ENCODE assay signal across 19 cellular contexts in the genomic region with DNA sequence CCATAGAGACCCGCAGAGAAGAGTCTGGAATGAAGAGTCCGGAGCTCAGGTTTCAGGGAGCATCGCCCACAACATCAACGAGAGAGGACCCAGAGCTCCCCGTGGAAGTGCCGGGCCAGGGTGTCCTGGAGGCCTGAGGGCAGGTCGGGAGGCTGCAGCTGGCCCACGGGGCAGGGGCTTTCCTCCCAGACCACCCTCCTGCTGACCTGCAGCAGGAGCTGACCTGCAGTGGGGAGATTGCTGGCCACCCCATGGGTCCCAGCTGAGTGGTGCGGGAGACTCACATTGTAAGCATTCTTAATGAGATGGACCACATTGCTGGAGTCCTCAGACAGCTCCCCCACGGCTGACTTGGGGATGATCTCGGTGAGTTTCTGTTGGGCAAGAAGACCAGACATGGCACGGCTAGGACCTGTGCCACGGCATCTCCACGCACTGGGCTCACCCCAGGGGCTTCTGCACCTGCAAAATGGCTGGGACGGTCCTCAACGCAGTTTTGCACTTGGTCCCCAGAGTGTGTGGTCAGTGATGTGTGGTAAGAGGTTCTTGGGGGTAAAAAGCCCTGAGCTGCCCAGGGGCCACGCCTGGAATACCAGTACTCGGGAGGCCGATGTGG. TPM values are rescaled to one million over a fixed set of nuclear protein-coding genes. Genes with fewer than 3 reads are reported as not detected.
DNase-seq lines count a peak whose midpoint lies in the region; ATAC-seq, FAIRE-seq and TF ChIP-seq lines count a peak whose summit lies in the region.
"Had no signal": no experiment of that assay in that cellular context is flagged by ENCODE, and none has a peak within 500 bp of the region (broad histone marks: within the 10 kb centered on the region; RNA-seq: fewer than 3 reads in every experiment).

No MANE protein-coding gene starts in this region.

- no peak for TF ChIP-seq RAD21 in HepG2 (CRISPR knock-in tag; IDR thresholded peaks at IDR 0.05)

- peaks cover 7% of the 10 kb centered on the region for H3K4me1 Mint-ChIP-seq in activated T-helper 17 cell treated with anti-CD3 and anti-CD28 coated beads, Interleukin-2, amount 50 U/mL, for 72 hours

- H2AFZ ChIP-seq in HepG2 (ENCODE audit: low read length): no peak overlapping the region
- H2AFZ ChIP-seq: GM23248 had no signal

- peaks cover 50% of the 10 kb centered on the region for H3K27me3 ChIP-seq in left ventricle myocardium inferior (ENCODE audit: low read depth)
- H3K27me3 ChIP-seq in right atrium auricular region: no peaks in the 10 kb centered on the region
- H3K27me3 ChIP-seq in HepG2 (ENCODE audit: control insufficient read depth in 1 of 2, insufficient read depth in 2 of 2, low read length in 2 of 2): peaks cover 3 to 7% of the 10 kb centered on the region in 2 experiments; a peak in 2 of 5 replicates

- no peak for TF ChIP-seq POLR2A in HepG2 (IDR thresholded peaks at IDR 0.05; ENCODE audit: insufficient read depth in 1 of 2, low read depth in 2 of 2, low read length in 2 of 2)

- H3K27me3 Mint-ChIP-seq in activated T-helper 17 cell treated with anti-CD3 and anti-CD28 coated beads, Interleukin-2, amount 50 U/mL, for 72 hours: no peaks in the 10 kb centered on the region

- H3K4me3 Mint-ChIP-seq in activated T-helper 17 cell treated with anti-CD3 and anti-CD28 coated beads, Interleukin-2, amount 50 U/mL, for 72 hours: no peak overlapping the region

- in situ Hi-C loops in HepG2 (cut with HindIII; ENCODE audit: extremely low pct_ligation_motif_present, low pct_unique_long_range_greater_than_20kb) (no loop called here), ACHN (cut with HindIII; ENCODE audit: low pct_ligation_motif_present, low pct_unique_long_range_greater_than_20kb, low sequenced_read_pairs) (no loop called here)

- no peak for ATAC-seq in activated T-helper 17 cell treated with anti-CD3 and anti-CD28 coated beads, Interleukin-2, amount 50 U/mL, for 72 hours (replicated peaks)
- ATAC-seq in HepG2 (no peak), HG02884 (IDR thresholded peaks at IDR 0.05; ENCODE audit: unreplicated experiment) (no peak), GM18870 (IDR thresholded peaks at IDR 0.05; ENCODE audit: unreplicated experiment) (no peak)
- ATAC-seq: GM12878, K562 had no signal

- H3K9me3 ChIP-seq in left ventricle myocardium inferior (replicated peaks) (no peaks in the 10 kb centered on the region), right atrium auricular region (no peaks in the 10 kb centered on the region), HepG2 (ENCODE audit: low read length) (no peaks in the 10 kb centered on the region)
- H3K9me3 ChIP-seq: BE2C had no signal

- no peak overlapping the region for H3K27ac ChIP-seq in left ventricle myocardium inferior (replicated peaks)
- no peak overlapping the region for H3K27ac ChIP-seq in right atrium auricular region
- H3K27ac ChIP-seq in HepG2 (ENCODE audit: extremely low read length, insufficient read depth, low read length): no peak overlapping the region
- H3K27ac ChIP-seq: GM23248 had no signal

- no peaks in the 10 kb centered on the region for H4K20me1 ChIP-seq in HepG2 (ENCODE audit: insufficient read depth, low read length)

- H3K4me2 ChIP-seq in HepG2 (ENCODE audit: low read depth, low read length): peak overlapping the region; percentile 43

- H3K9me3 Mint-ChIP-seq in activated T-helper 17 cell treated with anti-CD3 and anti-CD28 coated beads, Interleukin-2, amount 50 U/mL, for 72 hours: no peaks in the 10 kb centered on the region

- TF ChIP-seq CTCF in left ventricle myocardium inferior (IDR thresholded peaks at IDR 0.05; ENCODE audit: borderline replicate concordance) (no peak), right atrium auricular region (IDR thresholded peaks at IDR 0.05) (no peak), HepG2 (CRISPR knock-in tag; IDR thresholded peaks at IDR 0.05) (no peak)

- peak; percentile 6 for DNase-seq in left ventricle myocardium inferior
- DNase-seq in right atrium auricular region (ENCODE audit: low spot score): no peak
- no peak for DNase-seq in HepG2 (ENCODE audit: low spot score)
- DNase-seq in ACHN: no peak
- DNase-seq: BE2C, DMS79 treated with DMSO at 0.1 percent for 48 hours, GM23248, HCEC 1CT, NCI-H1417 treated with DMSO at 0.1 percent for 48 hours, NCI-H1930, NCI-H526 treated with DMSO at 0.1 percent for 48 hours, OCI-M1 had no signal

- H3K4me3 ChIP-seq in left ventricle myocardium inferior (no peak overlapping the region), right atrium auricular region (no peak overlapping the region), HepG2 (replicated peaks in 1 of 3; ENCODE audit: insufficient read depth in 1 of 3, low read depth in 2 of 3, low read length in 3 of 3) (no peak overlapping the region)
- H3K4me3 ChIP-seq: GM12878, GM23248, K562 had no signal

- POLR2A ChIA-PET in HepG2 (lab: Yijun Ruan, JAX): interaction anchor here (0.8 to 1.6 kb wide), 7 partner anchors 12 to 93 kb away, joined by 3 to 5 read pairs (median 4); partner anchors contain the start of gene UBE2G2

- no peaks in the 10 kb centered on the region for H3K79me2 ChIP-seq in HepG2 (ENCODE audit: insufficient read depth, low read length)

- peaks cover 80% of the 10 kb centered on the region for H3K36me3 Mint-ChIP-seq in activated T-helper 17 cell treated with anti-CD3 and anti-CD28 coated beads, Interleukin-2, amount 50 U/mL, for 72 hours (ENCODE audit: low read depth)

- H3K4me1 ChIP-seq in left ventricle myocardium inferior: no peaks in the 10 kb centered on the region
- no peaks in the 10 kb centered on the region for H3K4me1 ChIP-seq in right atrium auricular region
- peaks cover 68% of the 10 kb centered on the region for H3K4me1 ChIP-seq in HepG2 (ENCODE audit: insufficient read depth, low read length)
- H3K4me1 ChIP-seq: BE2C had no signal

- H3K36me3 ChIP-seq in left ventricle myocardium inferior (no peaks in the 10 kb centered on the region), right atrium auricular region (no peaks in the 10 kb centered on the region), HepG2 (replicated peaks in 1 of 2; ENCODE audit: control insufficient read depth in 1 of 2, insufficient read depth in 2 of 2, low read length in 2 of 2) (no peaks in the 10 kb centered on the region)
- H3K36me3 ChIP-seq: BE2C had no signal

- WGBS in HepG2 (ENCODE audit: low lambda C conversion rate): 76% methylated on average over 4 of the region's 19 CpGs

- CTCF ChIA-PET in HepG2 (lab: Yijun Ruan, JAX; ENCODE audit: low intra/inter-chr PET ratio, low total read pairs): no interaction called here

- BruUV-seq in HepG2 (replicated peaks; lab: Mats Ljungman, UMichigan): no TSS peak

- TF ChIP-seq EP300 in HepG2 (IDR thresholded peaks at IDR 0.05; ENCODE audit: low read depth in 2 of 2, low read length in 2 of 2) (no peak), HepG2 (CRISPR knock-in tag; IDR thresholded peaks at IDR 0.05; ENCODE audit: borderline replicate concordance) (no peak)

- H3K27ac Mint-ChIP-seq in activated T-helper 17 cell treated with anti-CD3 and anti-CD28 coated beads, Interleukin-2, amount 50 U/mL, for 72 hours: peak overlapping the region; percentile 68

- no peak overlapping the region for H3K9ac ChIP-seq in HepG2 (ENCODE audit: insufficient read depth, low read depth, low read length)
- H3K9ac ChIP-seq: GM23248 had no signal

- intact Hi-C loops in left ventricle myocardium inferior (cut with micrococcal nuclease) (no loop called here), HepG2 (cut with micrococcal nuclease; ENCODE audit: unreplicated experiment) (loop anchor here (5.0 kb wide), 1 partner anchor 92 kb away; the partner anchor contains the start of gene UBE2G2)

- no peak for FAIRE-seq in HepG2 (lab: Jason Lieb, UNC)
- FAIRE-seq: G401.6, GM12878, K562 had no signal

RNA-seq across cellular contexts. Expression of gene PTTG1IP, which starts 21.3 kb away (rescaled TPM):
- 171 TPM for total RNA-seq in left ventricle myocardium inferior
- 100 to 1,000 TPM; 284 to 303 TPM for total RNA-seq in right atrium auricular region
- 10 to 100 TPM; 76.5 to 78.8 TPM for total RNA-seq in activated T-helper 17 cell treated with anti-CD3 and anti-CD28 coated beads, Interleukin-2, amount 50 U/mL, for 72 hours
- 89.4 and 161 TPM in 2 replicates for total RNA-seq in HepG2 (2016; rRNA removed; fragmentation: Illumina TruSeq; extraction: Trizol)
- total RNA-seq in HepG2 (2016; cell fraction: cytosol; rRNA removed; fragmentation: Illumina TruSeq; extraction: Trizol; ENCODE audit: low read depth): 42.7 and 52.7 TPM in 2 replicates
- 93.0 and 159 TPM in 2 replicates for total RNA-seq in HepG2 (2016; cell fraction: insoluble cytoplasmic fraction; rRNA removed; fragmentation: Illumina TruSeq; extraction: Trizol)
- 72.6 and 73.1 TPM in 2 replicates for total RNA-seq in HepG2 (2016; cell fraction: membrane; rRNA removed; fragmentation: Illumina TruSeq; extraction: Trizol)
- 137 and 161 TPM in 2 replicates for total RNA-seq in HepG2 (2016; cell fraction: nucleus; rRNA removed; fragmentation: Illumina TruSeq; extraction: Trizol)
- polyA plus RNA-seq in HepG2 (2011; rRNA removed): 700 and 734 TPM in 2 replicates
- 548 and 662 TPM in 2 replicates for polyA plus RNA-seq in HepG2 (2011; cell fraction: cytosol; rRNA removed)
- 529 and 555 TPM in 2 replicates for polyA plus RNA-seq in HepG2 (2011; cell fraction: nucleus; rRNA removed)
- polyA plus RNA-seq in HepG2 (2012): 435 and 453 TPM in 2 replicates
- polyA plus RNA-seq in HepG2 (2016; cell fraction: cytosol; fragmentation: Illumina TruSeq; extraction: Trizol; ENCODE audit: low read depth): 22.2 and 24.3 TPM in 2 replicates
- polyA plus RNA-seq in HepG2 (2016; cell fraction: insoluble cytoplasmic fraction; fragmentation: Illumina TruSeq; extraction: Trizol; ENCODE audit: low read depth): 90.0 and 95.3 TPM in 2 replicates
- polyA plus RNA-seq in HepG2 (2016; cell fraction: membrane; fragmentation: Illumina TruSeq; extraction: Trizol; ENCODE audit: low read depth): 47.9 and 49.9 TPM in 2 replicates
- 267 and 281 TPM in 2 replicates for polyA plus RNA-seq in HepG2 (2016; cell fraction: nucleus; fragmentation: Illumina TruSeq; extraction: Trizol; ENCODE audit: insufficient read depth, low read depth)
- 110 and 581 TPM in 2 replicates for polyA minus RNA-seq in HepG2 (2011; rRNA and poly(A)+ RNA removed; ENCODE audit: low replicate concordance)
- 491 and 595 TPM in 2 replicates for polyA minus RNA-seq in HepG2 (2011; cell fraction: cytosol; rRNA and poly(A)+ RNA removed)
- polyA minus RNA-seq in HepG2 (2011; cell fraction: nucleus; rRNA and poly(A)+ RNA removed): 203 and 242 TPM in 2 replicates

RNA-seq across cellular contexts. Expression of gene ITGB2, which starts 25.9 kb away (rescaled TPM):
- total RNA-seq in left ventricle myocardium inferior (18.6 TPM), right atrium auricular region (10 to 100 TPM; 16.7 to 63.6 TPM), HepG2 (2016; rRNA removed; fragmentation: Illumina TruSeq; extraction: Trizol) (1.6 and 4.2 TPM in 2 replicates)
- 100 to 1,000 TPM; 240 to 302 TPM for total RNA-seq in activated T-helper 17 cell treated with anti-CD3 and anti-CD28 coated beads, Interleukin-2, amount 50 U/mL, for 72 hours
- 0.71 and 0.91 TPM in 2 replicates for total RNA-seq in HepG2 (2016; cell fraction: cytosol; rRNA removed; fragmentation: Illumina TruSeq; extraction: Trizol; ENCODE audit: low read depth)
- total RNA-seq in HepG2 (2016; cell fraction: insoluble cytoplasmic fraction; rRNA removed; fragmentation: Illumina TruSeq; extraction: Trizol): 2.3 and 3.5 TPM in 2 replicates
- 1.2 and 1.9 TPM in 2 replicates for total RNA-seq in HepG2 (2016; cell fraction: membrane; rRNA removed; fragmentation: Illumina TruSeq; extraction: Trizol)
- total RNA-seq in HepG2 (2016; cell fraction: nucleus; rRNA removed; fragmentation: Illumina TruSeq; extraction: Trizol): 6.5 and 6.6 TPM in 2 replicates
- 18.0 and 26.4 TPM in 2 replicates for polyA plus RNA-seq in HepG2 (2011; rRNA removed)
- polyA plus RNA-seq in HepG2 (2011; cell fraction: cytosol; rRNA removed): 22.3 and 25.2 TPM in 2 replicates
- polyA plus RNA-seq in HepG2 (2011; cell fraction: nucleus; rRNA removed): 63.6 and 64.3 TPM in 2 replicates
- polyA plus RNA-seq in HepG2 (2012): 28.1 and 37.9 TPM in 2 replicates
- 0.53 and 1.0 TPM in 2 replicates for polyA plus RNA-seq in HepG2 (2016; cell fraction: cytosol; fragmentation: Illumina TruSeq; extraction: Trizol; ENCODE audit: low read depth)
- polyA plus RNA-seq in HepG2 (2016; cell fraction: insoluble cytoplasmic fraction; fragmentation: Illumina TruSeq; extraction: Trizol; ENCODE audit: low read depth): 2.2 and 2.5 TPM in 2 replicates
- polyA plus RNA-seq in HepG2 (2016; cell fraction: membrane; fragmentation: Illumina TruSeq; extraction: Trizol; ENCODE audit: low read depth): 1.3 and 1.5 TPM in 2 replicates
- 5.9 and 7.0 TPM in 2 replicates for polyA plus RNA-seq in HepG2 (2016; cell fraction: nucleus; fragmentation: Illumina TruSeq; extraction: Trizol; ENCODE audit: insufficient read depth, low read depth)
- polyA minus RNA-seq in HepG2 (2011; rRNA and poly(A)+ RNA removed; ENCODE audit: low replicate concordance): 1.4 and 26.8 TPM in 2 replicates
- 11.9 and 12.6 TPM in 2 replicates for polyA minus RNA-seq in HepG2 (2011; cell fraction: cytosol; rRNA and poly(A)+ RNA removed)
- 10.0 and 14.7 TPM in 2 replicates for polyA minus RNA-seq in HepG2 (2011; cell fraction: nucleus; rRNA and poly(A)+ RNA removed)
- total RNA-seq: RPMI7951 had no signal

RNA-seq across cellular contexts. Expression of gene SLX9, which starts 45.0 kb away (rescaled TPM):
- 70.7 TPM for total RNA-seq in left ventricle myocardium inferior
- 10 to 100 TPM; 15.9 to 18.8 TPM for total RNA-seq in right atrium auricular region
- 10 to 100 TPM; 28.6 to 56.7 TPM for total RNA-seq in activated T-helper 17 cell treated with anti-CD3 and anti-CD28 coated beads, Interleukin-2, amount 50 U/mL, for 72 hours
- 47.1 and 51.5 TPM in 2 replicates for total RNA-seq in HepG2 (2016; rRNA removed; fragmentation: Illumina TruSeq; extraction: Trizol)
- 43.4 and 50.9 TPM in 2 replicates for total RNA-seq in HepG2 (2016; cell fraction: cytosol; rRNA removed; fragmentation: Illumina TruSeq; extraction: Trizol; ENCODE audit: low read depth)
- 51.9 and 55.4 TPM in 2 replicates for total RNA-seq in HepG2 (2016; cell fraction: insoluble cytoplasmic fraction; rRNA removed; fragmentation: Illumina TruSeq; extraction: Trizol)
- 31.2 and 37.8 TPM in 2 replicates for total RNA-seq in HepG2 (2016; cell fraction: membrane; rRNA removed; fragmentation: Illumina TruSeq; extraction: Trizol)
- 17.3 and 20.5 TPM in 2 replicates for total RNA-seq in HepG2 (2016; cell fraction: nucleus; rRNA removed; fragmentation: Illumina TruSeq; extraction: Trizol)
- 21.0 and 22.6 TPM in 2 replicates for polyA plus RNA-seq in HepG2 (2011; rRNA removed)
- polyA plus RNA-seq in HepG2 (2011; cell fraction: cytosol; rRNA removed): 32.4 and 47.0 TPM in 2 replicates
- polyA plus RNA-seq in HepG2 (2011; cell fraction: nucleus; rRNA removed): 22.9 and 26.2 TPM in 2 replicates
- polyA plus RNA-seq in HepG2 (2012): 22.9 TPM in 2 replicates
- 43.3 and 45.1 TPM in 2 replicates for polyA plus RNA-seq in HepG2 (2016; cell fraction: cytosol; fragmentation: Illumina TruSeq; extraction: Trizol; ENCODE audit: low read depth)
- polyA plus RNA-seq in HepG2 (2016; cell fraction: insoluble cytoplasmic fraction; fragmentation: Illumina TruSeq; extraction: Trizol; ENCODE audit: low read depth): 53.9 and 57.5 TPM in 2 replicates
- polyA plus RNA-seq in HepG2 (2016; cell fraction: membrane; fragmentation: Illumina TruSeq; extraction: Trizol; ENCODE audit: low read depth): 27.6 and 29.8 TPM in 2 replicates
- 35.4 and 41.4 TPM in 2 replicates for polyA plus RNA-seq in HepG2 (2016; cell fraction: nucleus; fragmentation: Illumina TruSeq; extraction: Trizol; ENCODE audit: insufficient read depth, low read depth)
- 14.1 and 17.2 TPM in 2 replicates for polyA minus RNA-seq in HepG2 (2011; rRNA and poly(A)+ RNA removed; ENCODE audit: low replicate concordance)
- polyA minus RNA-seq in HepG2 (2011; cell fraction: cytosol; rRNA and poly(A)+ RNA removed): 15.8 and 22.1 TPM in 2 replicates
- polyA minus RNA-seq in HepG2 (2011; cell fraction: nucleus; rRNA and poly(A)+ RNA removed): 5.8 and 8.6 TPM in 2 replicates
